ENCODE assay signal across 27 cellular contexts in genomic region chr12:101327054-101327453, GRCh38.
"Had no signal": no experiment of that assay in that cellular context is flagged by ENCODE, and none has a peak within 500 bp of the region (broad histone marks: within the 10 kb centered on the region; RNA-seq: fewer than 3 reads in every experiment).

No MANE protein-coding gene starts in this region.

- H3K27me3 Mint-ChIP-seq: memory B cell; naive thymus-derived CD8-positive, alpha-beta T cell; stimulated activated memory B cell treated with anti-CD40 and anti-IgM and Interleukin-4, amounts not matched to agents 10 μg/mL and 1 μg/mL and 100 μg/mL, for 72 hours; stimulated activated naive CD8-positive, alpha-beta T cell treated with anti-CD3 and anti-CD28 coated beads, Interleukin-15, Interleukin-2, amounts not matched to agents 100 ng/mL and 50 ng/mL, for 24 hours; type B pancreatic cell had no signal

- H3K9me3 Mint-ChIP-seq: memory B cell; naive thymus-derived CD8-positive, alpha-beta T cell; nephron progenitor cell; neural progenitor cell; stimulated activated memory B cell treated with anti-CD40 and anti-IgM and Interleukin-4, amounts not matched to agents 10 μg/mL and 1 μg/mL and 100 μg/mL, for 72 hours; stimulated activated naive CD8-positive, alpha-beta T cell treated with anti-CD3 and anti-CD28 coated beads, Interleukin-15, Interleukin-2, amounts not matched to agents 100 ng/mL and 50 ng/mL, for 24 hours; type B pancreatic cell had no signal

- H3K4me1 Mint-ChIP-seq: memory B cell; nephron progenitor cell; neural progenitor cell; stimulated activated memory B cell treated with anti-CD40 and anti-IgM and Interleukin-4, amounts not matched to agents 10 μg/mL and 1 μg/mL and 100 μg/mL, for 72 hours had no signal

- H3K9me3 ChIP-seq: left ventricle myocardium inferior, neutrophil, psoas muscle, right atrium auricular region, right lobe of liver, suprapubic skin, thoracic aorta, tibial artery, uterus had no signal

- ATAC-seq: naive thymus-derived CD8-positive, alpha-beta T cell; right lobe of liver; stimulated activated memory B cell treated with anti-CD40 and anti-IgM and Interleukin-4, amounts not matched to agents 10 μg/mL and 1 μg/mL and 100 μg/mL, for 72 hours had no signal

- H3K36me3 ChIP-seq: neutrophil, uterus had no signal

- DNase-seq: head of caudate nucleus; hippocampal formation; kidney; left ventricle myocardium inferior; naive thymus-derived CD8-positive, alpha-beta T cell; nephron progenitor cell; occipital lobe; psoas muscle; right lobe of liver; stimulated activated CD4-positive, alpha-beta T cell treated with anti-CD3 and anti-CD28 coated beads, Interleukin-1b, Interleukin-23, amount 100 ng/mL, for 48 hours; stimulated activated CD4-positive, alpha-beta T cell treated with anti-CD3 and anti-CD28 coated beads, Interleukin-2, amount 100 ng/mL, for 48 hours; stimulated activated CD4-positive, alpha-beta T cell treated with anti-CD3 and anti-CD28 coated beads, Interleukin-4, amount 100 ng/mL, for 4 hours; stimulated activated CD8-positive, alpha-beta memory T cell treated with anti-CD3 and anti-CD28 coated beads, Interleukin-4, amount 100 ng/mL, for 48 hours; tibial artery; uterus had no signal

- H3K27ac ChIP-seq: left ventricle myocardium inferior, neural progenitor cell, neutrophil, parathyroid adenoma, psoas muscle, right atrium auricular region, right lobe of liver, suprapubic skin, thoracic aorta, tibial artery, uterus had no signal

- H3K4me2 ChIP-seq: neural progenitor cell, smooth muscle cell had no signal

- H3K4me1 ChIP-seq: left ventricle myocardium inferior, neural progenitor cell, parathyroid adenoma, psoas muscle, right atrium auricular region, right lobe of liver, suprapubic skin, tibial artery, uterus had no signal

- H3K9ac ChIP-seq: neural progenitor cell, parathyroid adenoma had no signal

- H2AFZ ChIP-seq: neural progenitor cell, parathyroid adenoma had no signal

- H3K27ac Mint-ChIP-seq: memory B cell; nephron progenitor cell; neural progenitor cell; stimulated activated memory B cell treated with anti-CD40 and anti-IgM and Interleukin-4, amounts not matched to agents 10 μg/mL and 1 μg/mL and 100 μg/mL, for 72 hours; stimulated activated naive CD8-positive, alpha-beta T cell treated with anti-CD3 and anti-CD28 coated beads, Interleukin-15, Interleukin-2, amounts not matched to agents 100 ng/mL and 50 ng/mL, for 24 hours; type B pancreatic cell had no signal

- H3K27me3 ChIP-seq: neural progenitor cell, neutrophil, right atrium auricular region, right lobe of liver, suprapubic skin, tibial artery, uterus had no signal

- H3K4me3 ChIP-seq: left ventricle myocardium inferior, lung, neural progenitor cell, psoas muscle, right atrium auricular region, right lobe of liver, smooth muscle cell, suprapubic skin, thoracic aorta, tibial artery, uterus had no signal

- H3K4me3 Mint-ChIP-seq: memory B cell; naive thymus-derived CD8-positive, alpha-beta T cell; nephron progenitor cell; neural progenitor cell; stimulated activated memory B cell treated with anti-CD40 and anti-IgM and Interleukin-4, amounts not matched to agents 10 μg/mL and 1 μg/mL and 100 μg/mL, for 72 hours; stimulated activated naive CD8-positive, alpha-beta T cell treated with anti-CD3 and anti-CD28 coated beads, Interleukin-15, Interleukin-2, amounts not matched to agents 100 ng/mL and 50 ng/mL, for 24 hours; type B pancreatic cell had no signal
